22 cellular contexts compared by ENCODE assay signal in genomic region chr12:119910586-119910985, GRCh38.
"Had no signal": no experiment of that assay in that cellular context is flagged by ENCODE, and none has a peak within 500 bp of the region (broad histone marks: within the 10 kb centered on the region; RNA-seq: fewer than 3 reads in every experiment).

No MANE protein-coding gene starts in this region.

- H3K79me2 ChIP-seq: hepatocyte had no signal

- DNase-seq: colonic mucosa; cortex of kidney; effector memory CD4-positive, alpha-beta T cell; foreskin keratinocyte; heart left ventricle; hypothalamus; immature natural killer cell; islet precursor cell; kidney; left cardiac atrium; left lung; left ventricle myocardium superior; lower lobe of right lung; mesenchymal stem cell; mucosa of descending colon; naive B cell; naive thymus-derived CD8-positive, alpha-beta T cell had no signal

- H3K4me2 ChIP-seq: hepatocyte had no signal

- H3K4me1 ChIP-seq: colonic mucosa, esophagus muscularis mucosa, foreskin keratinocyte, gastroesophageal sphincter, heart left ventricle, left lung, lower lobe of right lung had no signal

- ATAC-seq: foreskin keratinocyte; gastroesophageal sphincter; heart left ventricle; left cardiac atrium; left lung; left ventricle myocardium superior; lower lobe of right lung; mucosa of descending colon; naive thymus-derived CD8-positive, alpha-beta T cell had no signal

- H3K4me3 ChIP-seq: colonic mucosa, esophagus muscularis mucosa, gastroesophageal sphincter, heart left ventricle, hepatocyte, left lung, lower lobe of right lung, mucosa of descending colon had no signal

- H3K27me3 ChIP-seq: colonic mucosa, heart left ventricle, hepatocyte, left lung had no signal

- H2AFZ ChIP-seq: hepatocyte had no signal

- FAIRE-seq: endothelial cell of umbilical vein, frontal cortex, kidney had no signal

- H3K27ac ChIP-seq: colonic mucosa, esophagus muscularis mucosa, foreskin keratinocyte, gastroesophageal sphincter, heart left ventricle, hepatocyte, left lung, lower lobe of right lung had no signal

- H3K36me3 ChIP-seq: colonic mucosa, esophagus muscularis mucosa, gastroesophageal sphincter, heart left ventricle, left lung, lower lobe of right lung had no signal

- H3K9me3 ChIP-seq: colonic mucosa, esophagus muscularis mucosa, gastroesophageal sphincter, heart left ventricle, left lung, lower lobe of right lung, mucosa of descending colon had no signal
